Comparison of ENCODE assay signal across 24 cellular contexts in genomic region chr12:43978546-43978945, GRCh38.
"Had no signal": no experiment of that assay in that cellular context is flagged by ENCODE, and none has a peak within 500 bp of the region (broad histone marks: within the 10 kb centered on the region; RNA-seq: fewer than 3 reads in every experiment).

No MANE protein-coding gene starts in this region.

- H3K9ac ChIP-seq: parathyroid adenoma had no signal

- H3K4me2 ChIP-seq: hepatocyte had no signal

- H3K4me3 ChIP-seq: dorsolateral prefrontal cortex, gastroesophageal sphincter, heart left ventricle, hepatocyte, left lung, mucosa of descending colon, thoracic aorta, tibial nerve, upper lobe of right lung, uterus had no signal

- ATAC-seq: esophagus mucosa; gastroesophageal sphincter; heart left ventricle; left cardiac atrium; left lung; mucosa of descending colon; natural killer cell treated with Interleukin-12 subunit alpha and Interleukin-12 subunit beta and Interleukin-15 and Interleukin-18, amount 100 ng/mL, for 72 hours; sciatic nerve; stimulated activated naive B cell treated with anti-CD40 and anti-IgM and Interleukin-4, amounts not matched to agents 10 μg/mL and 1 μg/mL and 100 μg/mL, for 72 hours; upper lobe of right lung had no signal

- H3K36me3 ChIP-seq: gastroesophageal sphincter, heart left ventricle, left lung, thoracic aorta, tibial nerve, upper lobe of right lung, uterus had no signal

- H3K79me2 ChIP-seq: hepatocyte, parathyroid adenoma had no signal

- FAIRE-seq: colon, islet of Langerhans had no signal

- H3K9me3 ChIP-seq: gastroesophageal sphincter, thoracic aorta, upper lobe of right lung, uterus had no signal

- H3K27ac ChIP-seq: dorsolateral prefrontal cortex, epithelial cell of prostate, gastroesophageal sphincter, heart left ventricle, hepatocyte, left lung, parathyroid adenoma, thoracic aorta, tibial nerve, upper lobe of right lung, uterus had no signal

- DNase-seq: dorsolateral prefrontal cortex; effector CD4-positive, alpha-beta T cell; foreskin fibroblast; heart left ventricle; left cardiac atrium; left lung; mesenchymal stem cell; mucosa of descending colon; naive B cell; stimulated activated CD4-positive, alpha-beta T cell treated with anti-CD3 and anti-CD28 coated beads, Interleukin-2, amount 100 ng/mL, for 48 hours; stimulated activated naive B cell treated with anti-CD40 and anti-IgM and Interleukin-4, amounts not matched to agents 10 μg/mL and 1 μg/mL and 100 μg/mL, for 72 hours; upper lobe of right lung; uterus had no signal

- H3K4me1 ChIP-seq: gastroesophageal sphincter, left lung, parathyroid adenoma, tibial nerve, upper lobe of right lung, uterus had no signal

- H2AFZ ChIP-seq: hepatocyte, parathyroid adenoma had no signal

- H3K27me3 ChIP-seq: dorsolateral prefrontal cortex, gastroesophageal sphincter, heart left ventricle, hepatocyte, left lung, tibial nerve, upper lobe of right lung, uterus had no signal
